In the genomic region with DNA sequence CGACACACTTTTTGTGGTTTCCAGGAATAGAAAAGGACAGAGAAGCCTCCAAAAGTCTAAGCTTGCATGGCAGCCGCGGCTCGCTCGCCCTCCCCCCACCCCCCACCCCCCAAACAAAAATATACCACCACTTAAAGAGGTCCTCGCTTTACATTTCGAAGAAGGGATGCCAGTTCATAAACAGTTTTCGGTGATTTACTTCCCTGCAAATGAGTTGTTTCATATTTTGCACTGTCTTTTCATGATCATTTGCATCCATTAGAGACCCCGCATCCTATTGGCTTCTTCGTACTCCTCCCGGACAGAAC, we compare ENCODE assay signal across 15 cellular contexts. TPM values are rescaled to one million over a fixed set of nuclear protein-coding genes. Genes with fewer than 3 reads are reported as not detected.
DNase-seq lines count a peak whose midpoint lies in the region; ATAC-seq and TF ChIP-seq lines count a peak whose summit lies in the region.
"Had no signal": no experiment of that assay in that cellular context is flagged by ENCODE, and none has a peak within 500 bp of the region (broad histone marks: within the 10 kb centered on the region; RNA-seq: fewer than 3 reads in every experiment).

No MANE protein-coding gene starts in this region.

- no peak for TF ChIP-seq CTCF in A673 (conservative IDR thresholded peaks at IDR 0.05; ENCODE audit: low read depth, low read length)

- no peak for ATAC-seq in activated naive CD8-positive, alpha-beta T cell treated with anti-CD3 and anti-CD28 coated beads, Interleukin-2, amount 50 U/mL, for 24 hours
- ATAC-seq in naive B cell (ENCODE audit: low read depth in 2 of 2) = no peak
- ATAC-seq in GM19452 (IDR thresholded peaks at IDR 0.05; ENCODE audit: unreplicated experiment) = no peak
- ATAC-seq in left cardiac atrium = no peak
- ATAC-seq: WTC11 had no signal

- no peaks in the 10 kb centered on the region for H3K27me3 ChIP-seq in A673 (replicated peaks; ENCODE audit: insufficient read depth, low read depth, low read length, poor library complexity)

- no TSS peak for BruUV-seq in A673 (replicated peaks; lab: Mats Ljungman, UMichigan)

- H3K9me3 Mint-ChIP-seq in activated naive CD8-positive, alpha-beta T cell treated with anti-CD3 and anti-CD28 coated beads, Interleukin-2, amount 50 U/mL, for 24 hours = no peaks in the 10 kb centered on the region
- peaks cover 0 to 2% (median 0%) of the 10 kb centered on the region in 7 donors for H3K9me3 Mint-ChIP-seq in naive B cell
- H3K9me3 Mint-ChIP-seq: CD4-positive, alpha-beta T cell; WTC11 had no signal

- POLR2A ChIA-PET in A673 (lab: Charles Lee; ENCODE audit: low non-redundant PET) = interaction anchor here (0.6 kb wide), 2 partner anchors 15 to 69 kb away, joined by 5 to 16 read pairs; no protein-coding TSS in a partner anchor

- H3K4me1 Mint-ChIP-seq in activated naive CD8-positive, alpha-beta T cell treated with anti-CD3 and anti-CD28 coated beads, Interleukin-2, amount 50 U/mL, for 24 hours = peaks cover 61% of the 10 kb centered on the region
- H3K4me1 Mint-ChIP-seq in naive B cell = peaks cover 56 to 62% (median 61%) of the 10 kb centered on the region in 3 donors

- H3K4me3 ChIP-seq in A673 (ENCODE audit: low read depth, low read length, poor library complexity, severe bottlenecking) = peak overlapping the region; percentile 87

- no peak overlapping the region for H3K27ac Mint-ChIP-seq in activated naive CD8-positive, alpha-beta T cell treated with anti-CD3 and anti-CD28 coated beads, Interleukin-2, amount 50 U/mL, for 24 hours
- H3K27ac Mint-ChIP-seq in naive B cell = peak overlapping the region in 3 of 6 donors; percentile 71 to 97 (median 94)
- H3K27ac Mint-ChIP-seq: WTC11 had no signal

- CTCF ChIA-PET in A673 (lab: Charles Lee) = interaction anchor here (0.6 to 1.5 kb wide), 8 partner anchors 10 to 589 kb away, joined by 3 to 10 read pairs (median 5); partner anchors contain the start of gene HOXB9

- H3K4me1 ChIP-seq in A673 (ENCODE audit: insufficient read depth, low read length, poor library complexity, severe bottlenecking) = peaks cover 22% of the 10 kb centered on the region

- H3K27me3 Mint-ChIP-seq in activated naive CD8-positive, alpha-beta T cell treated with anti-CD3 and anti-CD28 coated beads, Interleukin-2, amount 50 U/mL, for 24 hours = peaks cover 79% of the 10 kb centered on the region
- peaks cover 72 to 92% (median 90%) of the 10 kb centered on the region in 3 donors for H3K27me3 Mint-ChIP-seq in naive B cell

- DNase-seq in A673 (ENCODE audit: low spot score) (peak; percentile 34), GM03348 (ENCODE audit: low spot score) (peak; percentile 44), naive B cell (no peak), foreskin melanocyte (no peak), left cardiac atrium (no peak)
- no peak for DNase-seq in activated naive CD8-positive, alpha-beta T cell treated with anti-CD3 and anti-CD28 coated beads, Interleukin-2, amount 50 U/mL, for 24 hours
- no peak for DNase-seq in stimulated activated CD4-positive, alpha-beta T cell treated with anti-CD3 and anti-CD28 coated beads, Interleukin-4, amount 100 ng/mL, for 4 hours
- DNase-seq: MM.1S; stimulated activated CD4-positive, alpha-beta T cell treated with anti-CD3 and anti-CD28 coated beads, Interleukin-4, amount 100 ng/mL, for 1 hour had no signal

- no peaks in the 10 kb centered on the region for H3K36me3 ChIP-seq in A673 (ENCODE audit: insufficient read depth, low read length, poor library complexity, severe bottlenecking)

- H3K4me3 Mint-ChIP-seq in activated naive CD8-positive, alpha-beta T cell treated with anti-CD3 and anti-CD28 coated beads, Interleukin-2, amount 50 U/mL, for 24 hours = peak overlapping the region; percentile 35
- peak overlapping the region in 6 of 8 donors; percentile 46 to 89 (median 72) for H3K4me3 Mint-ChIP-seq in naive B cell
- H3K4me3 Mint-ChIP-seq: WTC11 had no signal

- intact Hi-C loops in A673 (cut with micrococcal nuclease; ENCODE audit: unreplicated experiment) (loop anchor here (5.0 kb wide), 3 partner anchors 278 to 463 kb away; no protein-coding TSS in a partner anchor), left cardiac atrium (cut with DNase I) (loop anchor here (5.0 to 10.0 kb wide), 3 partner anchors 280 to 590 kb away; no protein-coding TSS in a partner anchor)

- no peaks in the 10 kb centered on the region for H3K9me3 ChIP-seq in A673 (ENCODE audit: low read depth, low read length, poor library complexity, severe bottlenecking)

- no peaks in the 10 kb centered on the region for H3K36me3 Mint-ChIP-seq in activated naive CD8-positive, alpha-beta T cell treated with anti-CD3 and anti-CD28 coated beads, Interleukin-2, amount 50 U/mL, for 24 hours (ENCODE audit: low read depth)
- peaks cover 0 to 8% of the 10 kb centered on the region in 2 donors for H3K36me3 Mint-ChIP-seq in naive B cell
- H3K36me3 Mint-ChIP-seq: WTC11 had no signal

- no peak overlapping the region for H3K27ac ChIP-seq in A673 (ENCODE audit: low read depth, low read length, poor library complexity, severe bottlenecking)

RNA-seq across cellular contexts. Expression of gene HOXB8, which starts 0.2 kb away (rescaled TPM):
- 13.1 and 16.3 TPM in 2 replicates for total RNA-seq in A673 (2021)
- polyA plus RNA-seq in naive B cell (ENCODE audit: low read depth in 6 of 6) = not detected
- total RNA-seq in left cardiac atrium = under 1 TPM in 1 of 2 donors, not detected in 1; 0.32 TPM
- total RNA-seq: CD4-positive, alpha-beta T cell; fibroblast of villous mesenchyme; H7; mucosa of gallbladder; WTC11 had no signal

RNA-seq across cellular contexts. Expression of gene HOXB7, which starts 4.0 kb away (rescaled TPM):
- 32.2 and 37.9 TPM in 2 replicates for total RNA-seq in A673 (2021)
- polyA plus RNA-seq in naive B cell (ENCODE audit: low read depth in 6 of 6) = under 1 TPM in 2 of 6 donors, not detected in 4; 0.24 to 0.58 TPM
- total RNA-seq in left cardiac atrium = 1 to 10 TPM in 1 of 2 donors, under 1 TPM in 1; 0.44 to 1.1 TPM
- total RNA-seq: CD4-positive, alpha-beta T cell; WTC11 had no signal

RNA-seq across cellular contexts. Expression of gene HOXB6, which starts 10.1 kb away (rescaled TPM):
- total RNA-seq in A673 (2021) (19.8 and 27.6 TPM in 2 replicates), left cardiac atrium (1 to 10 TPM in 1 of 2 donors, under 1 TPM in 1; 0.63 to 2.2 TPM)
- polyA plus RNA-seq in naive B cell (ENCODE audit: low read depth in 6 of 6) = not detected
- total RNA-seq: CD4-positive, alpha-beta T cell; H7; WTC11 had no signal

RNA-seq across cellular contexts. Expression of gene HOXB9, which starts 11.3 kb away (rescaled TPM):
- total RNA-seq in A673 (2021) (8.2 and 14.6 TPM in 2 replicates), left cardiac atrium (not detected)
- not detected for polyA plus RNA-seq in naive B cell (ENCODE audit: low read depth in 6 of 6)
- total RNA-seq: CD4-positive, alpha-beta T cell; fibroblast of villous mesenchyme; H7 had no signal

RNA-seq across cellular contexts. Expression of gene HOXB5, which starts 21.3 kb away (rescaled TPM):
- total RNA-seq in A673 (2021) = 5.9 and 6.4 TPM in 2 replicates
- not detected for polyA plus RNA-seq in naive B cell (ENCODE audit: low read depth in 6 of 6)
- under 1 TPM in 1 of 2 donors, not detected in 1; 0.41 TPM for total RNA-seq in left cardiac atrium
- total RNA-seq: CD4-positive, alpha-beta T cell; H7; WTC11 had no signal

Comparison
In these comparisons a context has a peak if more than half of its experiments do, and no peak if none do; other contexts are left out.
1. DNase-seq: peak in A673 (single experiment) and GM03348 (single experiment); none in activated naive CD8-positive, alpha-beta T cell treated with anti-CD3 and anti-CD28 coated beads, Interleukin-2, amount 50 U/mL, for 24 hours (single experiment), naive B cell (single experiment), stimulated activated CD4-positive, alpha-beta T cell treated with anti-CD3 and anti-CD28 coated beads, Interleukin-4, amount 100 ng/mL, for 4 hours (0 of 2), foreskin melanocyte (single experiment) and left cardiac atrium (single experiment).
2. RNA of gene HOXB8, which starts 0.2 kb away (total RNA-seq): 13.1 to 16.3 TPM in A673; 0.32 TPM in left cardiac atrium; every median in the first group is over 10 times any median in the second.
3. RNA of gene HOXB7, which starts 4.0 kb away (total RNA-seq): 32.2 to 37.9 TPM in A673; 0.44 to 1.1 TPM in left cardiac atrium; every median in the first group is over 10 times any median in the second.